In the genomic region with DNA sequence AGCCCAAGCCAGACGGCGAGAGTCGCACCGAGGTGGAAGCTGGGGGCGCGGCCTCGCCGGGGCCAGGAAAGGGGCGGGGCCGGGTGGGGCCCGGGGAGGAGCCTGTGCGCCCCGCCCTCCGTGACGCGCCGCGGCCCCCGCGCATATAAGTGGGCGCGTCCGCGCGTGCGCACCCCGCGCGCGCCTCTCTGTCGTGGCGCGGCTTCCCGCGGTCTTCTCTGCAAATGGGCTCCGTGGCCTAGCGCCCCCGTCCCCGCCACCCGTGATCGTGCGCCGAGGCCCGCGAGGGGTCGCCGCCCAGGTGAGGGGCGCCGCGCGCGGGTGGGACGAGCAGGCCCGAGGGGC, we compare ENCODE assay signal across 8 cellular contexts. TPM values are rescaled to one million over a fixed set of nuclear protein-coding genes. Genes with fewer than 3 reads are reported as not detected.
DNase-seq lines count a peak whose midpoint lies in the region; ATAC-seq and TF ChIP-seq lines count a peak whose summit lies in the region.

A gene with protein sequence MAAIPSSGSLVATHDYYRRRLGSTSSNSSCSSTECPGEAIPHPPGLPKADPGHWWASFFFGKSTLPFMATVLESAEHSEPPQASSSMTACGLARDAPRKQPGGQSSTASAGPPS (plus strand): TSS at position 172 of the 345 bp plus-strand sequence. CDS start 544 bp downstream, outside the sequence.

- H3K9me3 ChIP-seq in RWPE2 (ENCODE audit: severe bottlenecking), result peaks cover 10% of the 10 kb centered on the region
- no peaks in the 10 kb centered on the region for H3K9me3 ChIP-seq in neural progenitor cell (ENCODE audit: low read depth)

- H3K9ac ChIP-seq in neural progenitor cell, result peak within 1 kb of the TSS; percentile 96

- H3K36me3 ChIP-seq in RWPE2 (ENCODE audit: low read depth), result peaks cover 29% of the 10 kb centered on the region
- no peaks in the 10 kb centered on the region for H3K36me3 ChIP-seq in neural progenitor cell

- DNase-seq in COR-L47 (lab: John Stamatoyannopoulos, UW), result peak; percentile 67
- peak; percentile 92 for DNase-seq in HT-29 (ENCODE audit: low spot score)
- no peak for DNase-seq in RWPE2 (ENCODE audit: low spot score)
- peak; percentile 80 for DNase-seq in activated gamma-delta T cell treated with Interleukin-2 at 50 U/mL for 16 hours
- peak; percentile 76 to 92 for DNase-seq in foreskin fibroblast
- DNase-seq in neural progenitor cell (ENCODE audit: low spot score), result no peak
- peak; percentile 81 to 86 for DNase-seq in stimulated activated naive CD8-positive, alpha-beta T cell treated with anti-CD3 and anti-CD28 coated beads, Interleukin-15, amount 100 ng/mL, for 72 hours

- no peaks in the 10 kb centered on the region for H3K9me3 Mint-ChIP-seq in neural progenitor cell
- H3K9me3 Mint-ChIP-seq in stimulated activated naive CD8-positive, alpha-beta T cell treated with anti-CD3 and anti-CD28 coated beads, Interleukin-15, amount 100 ng/mL, for 72 hours, result peaks cover 9 to 15% of the 10 kb centered on the region in 2 donors

- H3F3A ChIP-seq in neural progenitor cell (ENCODE audit: low read depth), result peaks cover 32% of the 10 kb centered on the region

- H3K27ac Mint-ChIP-seq in neural progenitor cell, result no peak within 1 kb of the TSS
- peak within 1 kb of the TSS; percentile 61 to 63 for H3K27ac Mint-ChIP-seq in stimulated activated naive CD8-positive, alpha-beta T cell treated with anti-CD3 and anti-CD28 coated beads, Interleukin-15, amount 100 ng/mL, for 72 hours

- H3K4me3 ChIP-seq in RWPE2 (ENCODE audit: severe bottlenecking) (peak within 1 kb of the TSS; percentile 57), foreskin fibroblast (ENCODE audit: low read depth in 1 of 2, low read length in 2 of 2) (peak within 1 kb of the TSS; percentile 79 to 93), neural progenitor cell (peak within 1 kb of the TSS; percentile 74)

- peaks cover 36% of the 10 kb centered on the region for H4K20me1 ChIP-seq in neural progenitor cell (ENCODE audit: low read depth)

- H3K4me2 ChIP-seq in neural progenitor cell, result peak within 1 kb of the TSS; percentile 99

- H3K27me3 ChIP-seq in RWPE2 (ENCODE audit: insufficient read depth, poor library complexity, severe bottlenecking) (no peaks in the 10 kb centered on the region), neural progenitor cell (peaks cover 19% of the 10 kb centered on the region)

- peak within 1 kb of the TSS; percentile 94 for H3K4me3 Mint-ChIP-seq in neural progenitor cell
- H3K4me3 Mint-ChIP-seq in stimulated activated naive CD8-positive, alpha-beta T cell treated with anti-CD3 and anti-CD28 coated beads, Interleukin-15, amount 100 ng/mL, for 72 hours, result peak within 1 kb of the TSS; percentile 84 to 92

- H3K27ac ChIP-seq in RWPE2 (ENCODE audit: poor library complexity, severe bottlenecking), result peak within 1 kb of the TSS; percentile 79
- peak within 1 kb of the TSS; percentile 97 for H3K27ac ChIP-seq in neural progenitor cell

- H3K36me3 Mint-ChIP-seq in neural progenitor cell, result peaks cover 11% of the 10 kb centered on the region

- peaks cover 23% of the 10 kb centered on the region for H3K79me2 ChIP-seq in neural progenitor cell (ENCODE audit: low read depth)

- peak within 1 kb of the TSS; percentile 89 for H2AFZ ChIP-seq in neural progenitor cell (replicated peaks)

- peaks cover 5% of the 10 kb centered on the region for H3K4me1 ChIP-seq in RWPE2 (ENCODE audit: insufficient read depth, poor library complexity, severe bottlenecking)
- H3K4me1 ChIP-seq in neural progenitor cell, result peaks cover 19% of the 10 kb centered on the region

- ATAC-seq in GM19467 (IDR thresholded peaks at IDR 0.05; ENCODE audit: unreplicated experiment) (peak; percentile 55), RWPE2 (ENCODE audit: low read depth) (peak; percentile 65)
- ATAC-seq in stimulated activated naive CD8-positive, alpha-beta T cell treated with anti-CD3 and anti-CD28 coated beads, Interleukin-15, amount 100 ng/mL, for 72 hours, result peak; percentile 84

- TF ChIP-seq CTCF in RWPE2 (IDR thresholded peaks at IDR 0.05; ENCODE audit: poor library complexity, severe bottlenecking) (no peak), foreskin fibroblast (IDR thresholded peaks at IDR 0.05; ENCODE audit: low read depth, low read length) (no peak), neural progenitor cell (IDR thresholded peaks at IDR 0.05) (no peak)

- H3K27me3 Mint-ChIP-seq in neural progenitor cell (ENCODE audit: insufficient read depth, low read depth), result peaks cover 4% of the 10 kb centered on the region
- peaks cover 6% of the 10 kb centered on the region for H3K27me3 Mint-ChIP-seq in stimulated activated naive CD8-positive, alpha-beta T cell treated with anti-CD3 and anti-CD28 coated beads, Interleukin-15, amount 100 ng/mL, for 72 hours

- H3K4me1 Mint-ChIP-seq in neural progenitor cell, result peaks cover 13% of the 10 kb centered on the region
- H3K4me1 Mint-ChIP-seq in stimulated activated naive CD8-positive, alpha-beta T cell treated with anti-CD3 and anti-CD28 coated beads, Interleukin-15, amount 100 ng/mL, for 72 hours, result peaks cover 43% of the 10 kb centered on the region

RNA-seq across cellular contexts. Expression of the gene that starts here (rescaled TPM):
- total RNA-seq in HT-29 (2014; rRNA removed; shearing (Covaris generic)), result 384 and 468 TPM in 2 replicates
- total RNA-seq in neural progenitor cell (ENCODE audit: low replicate concordance), result 4.1 and 82.2 TPM in 2 replicates

Comparison
In these comparisons a context has a peak if more than half of its experiments do, and no peak if none do; other contexts are left out.
1. DNase-seq: peak in COR-L47 (single experiment), HT-29 (single experiment), activated gamma-delta T cell treated with Interleukin-2 at 50 U/mL for 16 hours (single experiment), foreskin fibroblast (2 of 2) and stimulated activated naive CD8-positive, alpha-beta T cell treated with anti-CD3 and anti-CD28 coated beads, Interleukin-15, amount 100 ng/mL, for 72 hours (2 of 2); none in RWPE2 (single experiment) and neural progenitor cell (single experiment).
2. Peak in every context shown above with its lines, with median percentiles within 50 percentile points of each other: ATAC-seq and H3K4me3 ChIP-seq.